Comparison of ENCODE assay signal across 17 cellular contexts in genomic region chr9:35432076-35432475, GRCh38. TPM values are rescaled to one million over a fixed set of nuclear protein-coding genes. Genes with fewer than 3 reads are reported as not detected.
A peak's percentile ranks its signal among the peaks of the same experiment; 100 is the strongest.
DNase-seq lines count a peak whose midpoint lies in the region; TF ChIP-seq lines count a peak whose summit lies in the region.
"Had no signal": no experiment of that assay in that cellular context is flagged by ENCODE, and none has a peak within 500 bp of the region (broad histone marks: within the 10 kb centered on the region; RNA-seq: fewer than 3 reads in every experiment).

No MANE protein-coding gene starts in this region.

- H3K36me3 ChIP-seq in Karpas-422 (ENCODE audit: insufficient read depth, low read length) = no peaks in the 10 kb centered on the region
- H3K36me3 ChIP-seq in mammary epithelial cell (ENCODE audit: insufficient read depth, low read length) = no peaks in the 10 kb centered on the region

- H2AFZ ChIP-seq in Karpas-422 (ENCODE audit: low read length) = no peak overlapping the region
- H2AFZ ChIP-seq in mammary epithelial cell (ENCODE audit: low read depth, low read length) = no peak overlapping the region
- H2AFZ ChIP-seq: GM23338 had no signal

- H3K79me2 ChIP-seq in Karpas-422 (ENCODE audit: low read length) (no peaks in the 10 kb centered on the region), mammary epithelial cell (ENCODE audit: insufficient read depth, low read length) (no peaks in the 10 kb centered on the region)

- H4K20me1 ChIP-seq in Karpas-422 (ENCODE audit: insufficient read depth, low read depth, low read length) = no peaks in the 10 kb centered on the region
- no peaks in the 10 kb centered on the region for H4K20me1 ChIP-seq in mammary epithelial cell (ENCODE audit: insufficient read depth, low read length)

- DNase-seq in HCEC 1CT (peak; percentile 5), Karpas-422 (peak; percentile 15), mammary epithelial cell (peak; percentile 64), fibroblast of the aortic adventitia (ENCODE audit: low read depth) (peak; percentile 17), NCI-H1417 (lab: John Stamatoyannopoulos, UW) (no peak), NCI-H2196 treated with DMSO at 0.1 percent for 48 hours (lab: John Stamatoyannopoulos, UW; ENCODE audit: unreplicated experiment) (no peak), NCI-H1048 (lab: John Stamatoyannopoulos, UW) (no peak)
- DNase-seq: C1 segment of cervical spinal cord; Calu3; CD4-positive, alpha-beta memory T cell; COR-L47; DMS53; DMS79 treated with DMSO at 0.1 percent for 48 hours; GF-D8; H9; HFFc6 had no signal

- no TSS peak for BruUV-seq in mammary epithelial cell (replicated peaks; lab: Mats Ljungman, UMichigan)

- intact Hi-C loops in mammary epithelial cell (cut with micrococcal nuclease) = no loop called here

- 79% methylated on average over 2 of the region's 2 CpGs for WGBS in mammary epithelial cell (ENCODE audit: low coverage, missing lambda C conversion rate)

- CTCF ChIA-PET in mammary epithelial cell (lab: Charles Lee; ENCODE audit: low non-redundant PET) = no interaction called here

- in situ Hi-C loops in mammary epithelial cell (cut with MboI; ENCODE audit: low sequenced_read_pairs in 2 of 2) = no loop called here

- no peak overlapping the region for H3K9ac ChIP-seq in Karpas-422 (ENCODE audit: low read length)
- H3K9ac ChIP-seq in mammary epithelial cell (ENCODE audit: insufficient read depth, low read length) = no peak overlapping the region

- no peak overlapping the region for H3K4me3 ChIP-seq in Karpas-422 (ENCODE audit: low read length)
- no peak overlapping the region for H3K4me3 ChIP-seq in mammary epithelial cell (replicated peaks in 1 of 3; ENCODE audit: insufficient read depth in 1 of 3, low read depth in 2 of 3, low read length in 3 of 3)
- no peak overlapping the region for H3K4me3 ChIP-seq in fibroblast of the aortic adventitia (ENCODE audit: low read depth, low read length)
- H3K4me3 ChIP-seq: GM23338 had no signal

- H3K27me3 ChIP-seq in Karpas-422 (ENCODE audit: low read length) (no peaks in the 10 kb centered on the region), mammary epithelial cell (ENCODE audit: insufficient read depth, low read length) (no peaks in the 10 kb centered on the region)

- dilution Hi-C loops in mammary epithelial cell (cut with HindIII; ENCODE audit: low sequenced_read_pairs) = no loop called here

- H3K27ac ChIP-seq in Karpas-422 (ENCODE audit: low read length) (no peak overlapping the region), mammary epithelial cell (ENCODE audit: insufficient read depth, low read depth, low read length) (no peak overlapping the region)

- H3K4me1 ChIP-seq in Karpas-422 (ENCODE audit: low read length) = no peaks in the 10 kb centered on the region
- H3K4me1 ChIP-seq in mammary epithelial cell (ENCODE audit: insufficient read depth, low read length) = no peaks in the 10 kb centered on the region

- TF ChIP-seq CTCF in mammary epithelial cell (conservative IDR thresholded peaks at IDR 0.05 in 1 of 2, IDR thresholded peaks at IDR 0.05 in 1 of 2; ENCODE audit: extremely low read depth in 1 of 2, insufficient read depth in 1 of 2, low read depth in 1 of 2, low read length in 2 of 2) (no peak), fibroblast of the aortic adventitia (IDR thresholded peaks at IDR 0.05; ENCODE audit: insufficient read depth, low read length) (no peak)

- H3K9me3 ChIP-seq in Karpas-422 (ENCODE audit: low read length) (no peaks in the 10 kb centered on the region), mammary epithelial cell (replicated peaks; ENCODE audit: insufficient read depth, low read length) (no peaks in the 10 kb centered on the region)

- no peaks in the 10 kb centered on the region for H3K9me2 ChIP-seq in Karpas-422 (replicated peaks; ENCODE audit: insufficient read depth, low read length)

- H3K4me2 ChIP-seq in Karpas-422 (ENCODE audit: low read depth, low read length, poor library complexity, severe bottlenecking) (no peak overlapping the region), mammary epithelial cell (ENCODE audit: insufficient read depth, low read depth, low read length) (no peak overlapping the region)
- H3K4me2 ChIP-seq: GM23338 had no signal

RNA-seq across cellular contexts. Expression of gene RUSC2, which starts 57.8 kb away (rescaled TPM):
- total RNA-seq in Karpas-422 (2014; rRNA removed; shearing (Covaris generic); ENCODE audit: low replicate concordance) = not detected in 2 replicates
- total RNA-seq in mammary epithelial cell = 10 to 100 TPM; 27.3 to 30.0 TPM
- polyA plus RNA-seq in mammary epithelial cell = 8.6 TPM
- polyA minus RNA-seq in mammary epithelial cell = 14.2 TPM
- 19.2 and 32.9 TPM in 2 replicates for total RNA-seq in fibroblast of the aortic adventitia (ENCODE audit: low replicate concordance)

Comparison
In these comparisons a context has a peak if more than half of its experiments do, and no peak if none do; other contexts are left out.
1. DNase-seq: peak in HCEC 1CT (single experiment), Karpas-422 (single experiment), mammary epithelial cell (single experiment) and fibroblast of the aortic adventitia (single experiment); none in NCI-H1417 (0 of 3), NCI-H2196 treated with DMSO at 0.1 percent for 48 hours (single experiment) and NCI-H1048 (single experiment).
2. RNA of gene RUSC2, which starts 57.8 kb away (total RNA-seq): 19.2 to 32.9 TPM in fibroblast of the aortic adventitia and 27.3 to 30.0 TPM in mammary epithelial cell; not detected in Karpas-422; every median in the first group is over 10 times any median in the second.